Comparison of ENCODE assay signal across 20 cellular contexts in the genomic region with DNA sequence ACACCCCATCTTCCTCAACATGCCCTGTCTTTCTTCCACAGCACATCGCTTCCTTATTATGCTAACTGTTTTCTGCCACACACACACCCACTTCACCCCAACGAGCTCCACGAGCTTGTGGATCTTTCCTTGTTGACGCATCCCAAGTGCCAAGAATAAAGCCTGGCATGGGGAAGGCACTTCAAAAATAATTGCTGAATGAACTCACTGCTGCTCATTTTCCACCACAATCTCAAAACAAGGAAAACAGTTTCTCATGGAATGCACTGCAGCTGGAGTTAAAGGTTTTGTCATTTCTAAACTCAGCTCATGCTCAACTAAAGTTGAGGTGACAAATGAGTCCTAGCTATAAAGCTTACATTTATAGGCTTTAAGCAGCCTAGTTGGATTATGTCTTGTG.
"Had no signal": no experiment of that assay in that cellular context is flagged by ENCODE, and none has a peak within 500 bp of the region (broad histone marks: within the 10 kb centered on the region; RNA-seq: fewer than 3 reads in every experiment).

No MANE protein-coding gene starts in this region.

- H2AFZ ChIP-seq: parathyroid adenoma had no signal

- H3K36me3 Mint-ChIP-seq: activated naive CD4-positive, alpha-beta T cell treated with anti-CD3 and anti-CD28 coated beads, Interleukin-2, amount 50 U/mL, for 72 hours; memory B cell had no signal

- H3K4me3 ChIP-seq: ascending aorta, coronary artery, tibial artery had no signal

- H3K27ac Mint-ChIP-seq: activated CD4-positive, alpha-beta T cell treated with anti-CD3 and anti-CD28 coated beads, Interleukin-2, amount 10 ng/mL, durations not matched to agents 7 days and 5 days; activated CD8-positive, alpha-beta T cell treated with anti-CD3 and anti-CD28 coated beads, Interleukin-2, amount 10 ng/mL, durations not matched to agents 7 days and 5 days; activated T-helper 17 cell treated with anti-CD3 and anti-CD28 coated beads, Interleukin-2, amount 50 U/mL, for 72 hours; memory B cell had no signal

- H3K36me3 ChIP-seq: ascending aorta, tibial artery, WERI-Rb-1 had no signal

- H3K4me3 Mint-ChIP-seq: activated CD4-positive, alpha-beta T cell treated with anti-CD3 and anti-CD28 coated beads, Interleukin-2, amount 10 ng/mL, durations not matched to agents 7 days and 5 days; activated CD8-positive, alpha-beta T cell treated with anti-CD3 and anti-CD28 coated beads, Interleukin-2, amount 10 ng/mL, durations not matched to agents 7 days and 5 days; activated T-helper 17 cell treated with anti-CD3 and anti-CD28 coated beads, Interleukin-2, amount 50 U/mL, for 72 hours; central memory CD8-positive, alpha-beta T cell; memory B cell; nephron progenitor cell; stimulated activated naive CD8-positive, alpha-beta T cell treated with anti-CD3 and anti-CD28 coated beads, Interleukin-15, amount 100 ng/mL, for 72 hours had no signal

- H3K79me2 ChIP-seq: parathyroid adenoma had no signal

- DNase-seq: activated CD4-positive, alpha-beta T cell treated with anti-CD3 and anti-CD28 coated beads, Interleukin-2, amount 10 ng/mL, durations not matched to agents 7 days and 5 days; activated CD4-positive, CD25-positive, alpha-beta regulatory T cell treated with anti-CD3 and anti-CD28 coated beads, Interleukin-2, amount 50 U/mL, for 72 hours; activated CD8-positive, alpha-beta T cell treated with anti-CD3 and anti-CD28 coated beads, Interleukin-2, amount 10 ng/mL, durations not matched to agents 7 days and 5 days; foreskin keratinocyte; left colon; nephron progenitor cell; nucleus accumbens; right cardiac atrium; stimulated activated CD4-positive, alpha-beta T cell treated with anti-CD3 and anti-CD28 coated beads, Interleukin-12 subunit alpha, Interleukin-12 subunit beta, amount 100 ng/mL, for 4 hours; stimulated activated CD4-positive, alpha-beta T cell treated with anti-CD3 and anti-CD28 coated beads, Interleukin-1b, Interleukin-23, amount 100 ng/mL, for 48 hours; stimulated activated naive CD8-positive, alpha-beta T cell treated with anti-CD3 and anti-CD28 coated beads, Interleukin-15, amount 100 ng/mL, for 72 hours; tibial artery; WERI-Rb-1 had no signal

- H3K4me1 ChIP-seq: ascending aorta, foreskin keratinocyte, parathyroid adenoma, tibial artery had no signal

- H3K9ac ChIP-seq: parathyroid adenoma had no signal

- H3K9me3 ChIP-seq: ascending aorta, tibial artery had no signal

- H3K27me3 Mint-ChIP-seq: activated CD4-positive, alpha-beta T cell treated with anti-CD3 and anti-CD28 coated beads, Interleukin-2, amount 10 ng/mL, durations not matched to agents 7 days and 5 days; activated T-helper 17 cell treated with anti-CD3 and anti-CD28 coated beads, Interleukin-2, amount 50 U/mL, for 72 hours; central memory CD8-positive, alpha-beta T cell; stimulated activated naive CD8-positive, alpha-beta T cell treated with anti-CD3 and anti-CD28 coated beads, Interleukin-15, amount 100 ng/mL, for 72 hours had no signal

- H3K9me3 Mint-ChIP-seq: activated CD4-positive, alpha-beta T cell treated with anti-CD3 and anti-CD28 coated beads, Interleukin-2, amount 10 ng/mL, durations not matched to agents 7 days and 5 days; activated naive CD4-positive, alpha-beta T cell treated with anti-CD3 and anti-CD28 coated beads, Interleukin-2, amount 50 U/mL, for 72 hours; activated T-helper 17 cell treated with anti-CD3 and anti-CD28 coated beads, Interleukin-2, amount 50 U/mL, for 72 hours; central memory CD8-positive, alpha-beta T cell; memory B cell; nephron progenitor cell; stimulated activated naive CD8-positive, alpha-beta T cell treated with anti-CD3 and anti-CD28 coated beads, Interleukin-15, amount 100 ng/mL, for 72 hours had no signal

- H3K27me3 ChIP-seq: ascending aorta, foreskin keratinocyte, tibial artery had no signal

- H3K4me1 Mint-ChIP-seq: activated CD4-positive, alpha-beta T cell treated with anti-CD3 and anti-CD28 coated beads, Interleukin-2, amount 10 ng/mL, durations not matched to agents 7 days and 5 days; activated T-helper 17 cell treated with anti-CD3 and anti-CD28 coated beads, Interleukin-2, amount 50 U/mL, for 72 hours; central memory CD8-positive, alpha-beta T cell; memory B cell had no signal

- H3K27ac ChIP-seq: ascending aorta, coronary artery, foreskin keratinocyte, parathyroid adenoma, tibial artery, WERI-Rb-1 had no signal
